In genomic region chr1:223849352-223849751, GRCh38 we compare ENCODE assay signal across 19 cellular contexts. TPM values are rescaled to one million over a fixed set of nuclear protein-coding genes. Genes with fewer than 3 reads are reported as not detected.
DNase-seq lines count a peak whose midpoint lies in the region; ATAC-seq and TF ChIP-seq lines count a peak whose summit lies in the region.
"Had no signal": no experiment of that assay in that cellular context is flagged by ENCODE, and none has a peak within 500 bp of the region (broad histone marks: within the 10 kb centered on the region; RNA-seq: fewer than 3 reads in every experiment).

No MANE protein-coding gene starts in this region.

- H3K27me3 ChIP-seq in breast epithelium (no peaks in the 10 kb centered on the region), mammary epithelial cell (ENCODE audit: insufficient read depth, low read length) (no peaks in the 10 kb centered on the region), thyroid gland (no peaks in the 10 kb centered on the region)
- H3K27me3 ChIP-seq: cardiac muscle cell had no signal

- 94% methylated on average over 3 of the region's 3 CpGs for WGBS in mammary epithelial cell (ENCODE audit: low coverage, missing lambda C conversion rate)
- WGBS in thyroid gland, 2 donors: 37 to 39% methylated on average over 3 of the region's 3 CpGs

- H3K27ac Mint-ChIP-seq in mesothelial cell of epicardium: no peak overlapping the region
- H3K27ac Mint-ChIP-seq: activated CD4-positive, alpha-beta T cell treated with anti-CD3 and anti-CD28 coated beads for 36 hours; activated CD8-positive, alpha-beta memory T cell treated with anti-CD3 and anti-CD28 coated beads, Interleukin-2, amount 10 ng/mL, durations not matched to agents 7 days and 5 days had no signal

- H3K4me1 Mint-ChIP-seq in mesothelial cell of epicardium: peaks cover 16% of the 10 kb centered on the region

- dilution Hi-C loops in mammary epithelial cell (cut with HindIII; ENCODE audit: low sequenced_read_pairs): no loop called here

- H3K27ac ChIP-seq in breast epithelium: peak overlapping the region in 1 of 2 donors; percentile 96
- H3K27ac ChIP-seq in mammary epithelial cell (ENCODE audit: insufficient read depth, low read depth, low read length): no peak overlapping the region
- H3K27ac ChIP-seq in thyroid gland: peak overlapping the region; percentile 83 to 88 (median 83)
- H3K27ac ChIP-seq: C4-2B, cardiac muscle cell, GM23248 had no signal

- in situ Hi-C loops in mammary epithelial cell (cut with MboI; ENCODE audit: low sequenced_read_pairs in 2 of 2): no loop called here

- DNase-seq in breast epithelium (ENCODE audit: low spot score in 2 of 2) (no peak), mammary epithelial cell (no peak), NCI-H2029 (lab: John Stamatoyannopoulos, UW) (peak; percentile 54), thyroid gland (peak; percentile 31 to 40), mesothelial cell of epicardium (ENCODE audit: low spot score in 2 of 2, unreplicated experiment in 2 of 2) (no peak)
- DNase-seq: activated CD4-positive, alpha-beta T cell treated with anti-CD3 and anti-CD28 coated beads for 36 hours; activated CD8-positive, alpha-beta memory T cell treated with anti-CD3 and anti-CD28 coated beads, Interleukin-2, amount 10 ng/mL, durations not matched to agents 7 days and 5 days; activated effector memory CD4-positive, alpha-beta T cell treated with Interleukin-2 at 50 U/mL for 16 hours; GM23248; hypothalamus; kidney; NCI-H524; right cardiac atrium had no signal

- H3K36me3 Mint-ChIP-seq in mesothelial cell of epicardium: no peaks in the 10 kb centered on the region

- peaks cover 15% of the 10 kb centered on the region for H3K79me2 ChIP-seq in mammary epithelial cell (ENCODE audit: insufficient read depth, low read length)

- intact Hi-C loops in breast epithelium (cut with DNase I; ENCODE audit: low total_unique reads): no loop called here
- intact Hi-C loops in mammary epithelial cell (cut with micrococcal nuclease): loop anchor here (5.0 kb wide), 1 partner anchor 72 kb away; no protein-coding TSS in a partner anchor
- intact Hi-C loops in thyroid gland (cut with DNase I): no loop called here

- H3K4me3 ChIP-seq in breast epithelium (peak overlapping the region in 2 of 3 donors; percentile 12 to 15), mammary epithelial cell (replicated peaks in 1 of 3; ENCODE audit: insufficient read depth in 1 of 3, low read depth in 2 of 3, low read length in 3 of 3) (no peak overlapping the region), thyroid gland (replicated peaks in 1 of 3) (no peak overlapping the region)
- H3K4me3 ChIP-seq: cardiac muscle cell, GM23248 had no signal

- H3K27me3 Mint-ChIP-seq in mesothelial cell of epicardium (ENCODE audit: low read depth): no peaks in the 10 kb centered on the region
- H3K27me3 Mint-ChIP-seq: activated CD8-positive, alpha-beta memory T cell treated with anti-CD3 and anti-CD28 coated beads, Interleukin-2, amount 10 ng/mL, durations not matched to agents 7 days and 5 days had no signal

- H2AFZ ChIP-seq in mammary epithelial cell (ENCODE audit: low read depth, low read length): no peak overlapping the region
- H2AFZ ChIP-seq: GM23248 had no signal

- H3K4me1 ChIP-seq in breast epithelium: peaks cover 0 to 4% of the 10 kb centered on the region in 2 donors
- H3K4me1 ChIP-seq in mammary epithelial cell (ENCODE audit: insufficient read depth, low read length): peaks cover 9% of the 10 kb centered on the region
- H3K4me1 ChIP-seq in thyroid gland: peaks cover 12 to 18% of the 10 kb centered on the region in 2 donors

- no peaks in the 10 kb centered on the region for H3K9me3 Mint-ChIP-seq in mesothelial cell of epicardium

- no peak overlapping the region for H3K9ac ChIP-seq in mammary epithelial cell (ENCODE audit: insufficient read depth, low read length)
- H3K9ac ChIP-seq: GM23248 had no signal

- H3K9me3 ChIP-seq in breast epithelium (no peaks in the 10 kb centered on the region), mammary epithelial cell (replicated peaks; ENCODE audit: insufficient read depth, low read length) (no peaks in the 10 kb centered on the region), thyroid gland (no peaks in the 10 kb centered on the region)

- CTCF ChIA-PET in mammary epithelial cell (lab: Charles Lee; ENCODE audit: low non-redundant PET): no interaction called here

- no peak overlapping the region for H3K4me2 ChIP-seq in mammary epithelial cell (ENCODE audit: insufficient read depth, low read depth, low read length)

- TF ChIP-seq POLR2A in breast epithelium (IDR thresholded peaks at IDR 0.05) (no peak), thyroid gland (IDR thresholded peaks at IDR 0.05) (peak in 1 of 2 donors; percentile 58)

- H4K20me1 ChIP-seq in mammary epithelial cell (ENCODE audit: insufficient read depth, low read length): no peaks in the 10 kb centered on the region

- H3K36me3 ChIP-seq in breast epithelium (no peaks in the 10 kb centered on the region), mammary epithelial cell (ENCODE audit: insufficient read depth, low read length) (no peaks in the 10 kb centered on the region), thyroid gland (no peaks in the 10 kb centered on the region)
- H3K36me3 ChIP-seq: cardiac muscle cell had no signal

- no peak overlapping the region for H3K4me3 Mint-ChIP-seq in mesothelial cell of epicardium
- H3K4me3 Mint-ChIP-seq: activated CD4-positive, alpha-beta T cell treated with anti-CD3 and anti-CD28 coated beads for 36 hours; activated CD8-positive, alpha-beta memory T cell treated with anti-CD3 and anti-CD28 coated beads, Interleukin-2, amount 10 ng/mL, durations not matched to agents 7 days and 5 days had no signal

- peak; percentile 20 for ATAC-seq in GM21529 (IDR thresholded peaks at IDR 0.05; ENCODE audit: unreplicated experiment)
- ATAC-seq in HG03469 (IDR thresholded peaks at IDR 0.05; ENCODE audit: unreplicated experiment): no peak
- no peak for ATAC-seq in GM21367 (IDR thresholded peaks at IDR 0.05; ENCODE audit: unreplicated experiment)
- ATAC-seq: activated CD4-positive, alpha-beta T cell treated with anti-CD3 and anti-CD28 coated beads for 36 hours; activated CD8-positive, alpha-beta memory T cell treated with anti-CD3 and anti-CD28 coated beads, Interleukin-2, amount 10 ng/mL, durations not matched to agents 7 days and 5 days; right cardiac atrium; Right ventricle myocardium inferior had no signal

- TF ChIP-seq CTCF in breast epithelium (IDR thresholded peaks at IDR 0.05) (no peak), mammary epithelial cell (conservative IDR thresholded peaks at IDR 0.05 in 1 of 2, IDR thresholded peaks at IDR 0.05 in 1 of 2; ENCODE audit: extremely low read depth in 1 of 2, insufficient read depth in 1 of 2, low read depth in 1 of 2, low read length in 2 of 2) (no peak), thyroid gland (IDR thresholded peaks at IDR 0.05) (no peak), mesothelial cell of epicardium (IDR thresholded peaks at IDR 0.05; ENCODE audit: unreplicated experiment) (no peak)

- no TSS peak for BruUV-seq in mammary epithelial cell (replicated peaks; lab: Mats Ljungman, UMichigan)

RNA-seq across cellular contexts. Expression of gene TP53BP2, which starts 3.6 kb away (rescaled TPM):
- total RNA-seq in breast epithelium (10 to 100 TPM; 31.4 to 46.8 (median 38.0) TPM), mammary epithelial cell (10 to 100 TPM; 13.7 to 19.4 TPM), thyroid gland (10 to 100 TPM; 58.2 to 98.0 (median 76.1) TPM), mesothelial cell of epicardium (63.8 to 75.3 TPM (median 64.6 TPM) in 3 replicates)
- polyA plus RNA-seq in mammary epithelial cell: 10.1 TPM
- 48.1 TPM for polyA minus RNA-seq in mammary epithelial cell

Comparison
In these comparisons a context has a peak if more than half of its experiments do, and no peak if none do; other contexts are left out.
1. H3K4me3 ChIP-seq: peak in breast epithelium (2 of 3); none in mammary epithelial cell (0 of 3) and thyroid gland (0 of 3).
2. DNase-seq: peak in NCI-H2029 (single experiment) and thyroid gland (2 of 2); none in breast epithelium (0 of 2), mammary epithelial cell (single experiment) and mesothelial cell of epicardium (0 of 2).